ENCODE assay signal across 8 cellular contexts in genomic region chr1:23567996-23568607, GRCh38. TPM values are rescaled to one million over a fixed set of nuclear protein-coding genes. Genes with fewer than 3 reads are reported as not detected.
DNase-seq lines count a peak whose midpoint lies in the region; ATAC-seq, FAIRE-seq and TF ChIP-seq lines count a peak whose summit lies in the region.

No MANE protein-coding gene starts in this region.

- H3K9ac ChIP-seq in H1 (replicated peaks in 1 of 4; ENCODE audit: extremely low read depth in 1 of 4, low read depth in 3 of 4, low read length in 3 of 4) (peak overlapping the region in 2 of 4 experiments; percentile 0 to 28; a peak in 3 of 7 replicates), muscle layer of colon (ENCODE audit: low read length) (no peak overlapping the region)

- no peak for TF ChIP-seq POLR2A in A549 (IDR thresholded peaks at IDR 0.05; ENCODE audit: low read length)
- TF ChIP-seq POLR2A in H1 (IDR thresholded peaks at IDR 0.05; ENCODE audit: control extremely low read depth in 1 of 2, low read depth in 2 of 2, low read length in 2 of 2): no peak; a peak in 1 of 3 replicates

- TF ChIP-seq CTCF in A549 (IDR thresholded peaks at IDR 0.05) (no peak), H1 (IDR thresholded peaks at IDR 0.05; ENCODE audit: control extremely low read depth in 1 of 3, insufficient read depth in 1 of 3, low read depth in 1 of 3, low read length in 3 of 3) (no peak)

- H3K4me3 ChIP-seq in A549 (peak overlapping the region; percentile 33), H1 (ENCODE audit: extremely low read depth in 1 of 4, insufficient read depth in 2 of 4, low read depth in 3 of 4, low read length in 4 of 4) (peak overlapping the region; percentile 42 to 67 (median 46)), muscle layer of colon (ENCODE audit: low read depth in 1 of 2, low read length in 2 of 2) (peak overlapping the region; percentile 62 to 73)

- H3K79me1 ChIP-seq in H1 (ENCODE audit: low read depth, low read length): 0 out of 2 replicates have a peak, but pooled peaks cover 2% of the 10 kb centered on the region

- H4K91ac ChIP-seq in H1 (replicated peaks; ENCODE audit: insufficient read length, low read length): peak overlapping the region; percentile 98

- H3K4me2 ChIP-seq in A549: peak overlapping the region; percentile 89
- H3K4me2 ChIP-seq in H1 (ENCODE audit: insufficient read depth in 1 of 2, low read depth in 2 of 2, low read length in 2 of 2): peak overlapping the region; percentile 71 to 74

- H3K56ac ChIP-seq in H1 (replicated peaks; ENCODE audit: insufficient read length, low read depth, low read length): peak overlapping the region; percentile 26

- H3K36me3 Mint-ChIP-seq in IgD-negative memory B cell: no peaks in the 10 kb centered on the region

- TF ChIP-seq RAD21 in A549 (conservative IDR thresholded peaks at IDR 0.05 in 1 of 2, IDR thresholded peaks at IDR 0.05 in 1 of 2) (no peak), H1 (IDR thresholded peaks at IDR 0.05 in 1 of 2, conservative IDR thresholded peaks at IDR 0.05 in 1 of 2; ENCODE audit: low read depth in 2 of 2, low read length in 2 of 2) (no peak)

- H3K79me2 ChIP-seq in H1 (ENCODE audit: control insufficient read depth in 1 of 2, insufficient read depth in 2 of 2, low read length in 2 of 2): no peaks in the 10 kb centered on the region; a peak in 1 of 4 replicates

- peaks cover 4% of the 10 kb centered on the region for H3K27me3 Mint-ChIP-seq in IgD-negative memory B cell

- H3K14ac ChIP-seq in H1 (ENCODE audit: insufficient read length): no peak overlapping the region

- DNase-seq in A549 (ENCODE audit: low read depth in 1 of 2, low spot score in 1 of 2) (no peak), H1 (ENCODE audit: low read depth in 1 of 2, low spot score in 2 of 2) (peak in 1 of 2 experiments; percentile 68), EL (no peak), DMS153 treated with DMSO at 0.1 percent for 48 hours (lab: John Stamatoyannopoulos, UW; ENCODE audit: unreplicated experiment) (no peak)

- H4K5ac ChIP-seq in H1 (ENCODE audit: insufficient read length, low read depth, low read length): peak overlapping the region; percentile 28

- H3K4me3 Mint-ChIP-seq in IgD-negative memory B cell: peak overlapping the region; percentile 84 to 97 (median 92)

- no peak overlapping the region for H3K23ac ChIP-seq in H1 (ENCODE audit: insufficient read length)

- POLR2A ChIA-PET in A549 (lab: Yijun Ruan, JAX) (interaction anchor here (1.9 to 3.2 kb wide), 2 partner anchors 9 kb away, joined by 7 to 16 read pairs; partner anchors contain the start of gene ID3), H1 (lab: Charles Lee; ENCODE audit: partially characterized antibody) (interaction anchor here (0.8 to 20.4 kb wide), 6 partner anchors 9 to 60 kb away, joined by 4 to 547 read pairs (median 6); partner anchors contain the start of gene ID3)

- peaks cover 21 to 30% (median 23%) of the 10 kb centered on the region in 3 donors for H3K4me1 Mint-ChIP-seq in IgD-negative memory B cell

- WGBS in A549 (ENCODE audit: missing lambda C conversion rate): 36% methylated on average over 30 of the region's 66 CpGs
- 1% methylated on average over 37 of the region's 66 CpGs; no CpG with 5 or more reads in 1 of the 2 experiments for WGBS in H1 (ENCODE audit: extremely low coverage in 1 of 2, insufficient coverage in 1 of 2, insufficient read length in 1 of 2, insufficient replicate concordance in 2 of 2, low coverage in 1 of 2, low lambda C conversion rate in 2 of 2, missing lambda C conversion rate in 1 of 2), 2 experiments

- H3K4me1 ChIP-seq in A549 (peaks cover 59% of the 10 kb centered on the region), H1 (replicated peaks in 1 of 4; ENCODE audit: control insufficient read depth in 3 of 4, insufficient read depth in 4 of 4, low read length in 3 of 4) (peaks cover 7 to 23% (median 16%) of the 10 kb centered on the region in 4 experiments), muscle layer of colon (ENCODE audit: insufficient read depth, low read length) (peaks cover 16% of the 10 kb centered on the region)

- ATAC-seq in A549: peak in 1 of 2 experiments; percentile 37; a peak in 1 of 6 replicates
- ATAC-seq in HG02759 (IDR thresholded peaks at IDR 0.05; ENCODE audit: unreplicated experiment): no peak
- no peak for ATAC-seq in GM18520 (IDR thresholded peaks at IDR 0.05; ENCODE audit: unreplicated experiment)

- no peaks in the 10 kb centered on the region for H3K9me3 ChIP-seq in A549
- H3K9me3 ChIP-seq in H1 (ENCODE audit: insufficient read depth in 2 of 2, low read depth in 1 of 2, low read length in 1 of 2): no peaks in the 10 kb centered on the region
- H3K9me3 ChIP-seq in muscle layer of colon (ENCODE audit: low read length): no peaks in the 10 kb centered on the region

- H3K27ac ChIP-seq in A549: peak overlapping the region; percentile 88 to 96
- 0 out of 2 replicates have a peak overlapping the region, but pooled peaks have one; percentile 13 for H3K27ac ChIP-seq in H1 (ENCODE audit: low read depth, low read length)
- H3K27ac ChIP-seq in muscle layer of colon (ENCODE audit: low read depth, low read length): peak overlapping the region; percentile 8

- H4K20me1 ChIP-seq in H1 (replicated peaks in 1 of 2; ENCODE audit: control insufficient read depth in 1 of 2, insufficient read depth in 2 of 2, low read length in 2 of 2): no peaks in the 10 kb centered on the region

- peaks cover 0 to 5% (median 0%) of the 10 kb centered on the region in 4 experiments; a peak in 4 of 7 replicates for H3K27me3 ChIP-seq in H1 (replicated peaks in 1 of 4; ENCODE audit: control insufficient read depth in 3 of 4, extremely low read depth in 1 of 4, insufficient read depth in 3 of 4, low read length in 3 of 4)
- no peaks in the 10 kb centered on the region for H3K27me3 ChIP-seq in muscle layer of colon (ENCODE audit: control insufficient read depth in 1 of 2, insufficient read depth in 2 of 2, low read length in 2 of 2)

- no peak overlapping the region for H3K4ac ChIP-seq in H1 (replicated peaks; ENCODE audit: insufficient read length, low read depth, low read length)

- H3K23me2 ChIP-seq in H1 (ENCODE audit: low read depth, low read length): peaks cover 6% of the 10 kb centered on the region; the same call in 1 of the 2 replicates

- H3K36me3 ChIP-seq in H1 (ENCODE audit: control insufficient read depth in 2 of 4, insufficient read depth in 4 of 4, low read length in 3 of 4): no peaks in the 10 kb centered on the region
- no peaks in the 10 kb centered on the region for H3K36me3 ChIP-seq in muscle layer of colon (ENCODE audit: insufficient read depth, low read length)

- peak overlapping the region; percentile 91; the same call in 1 of the 2 replicates for H2AK5ac ChIP-seq in H1 (ENCODE audit: low read depth, low read length)

- peak overlapping the region; percentile 93 for H3K18ac ChIP-seq in H1 (ENCODE audit: extremely low read depth, low read length)

- peak overlapping the region; percentile 95; the same call in 1 of the 2 replicates for H2BK12ac ChIP-seq in H1 (ENCODE audit: low read depth, low read length)

- no peaks in the 10 kb centered on the region for H3K9me3 Mint-ChIP-seq in IgD-negative memory B cell

- no peak overlapping the region for H2BK120ac ChIP-seq in H1 (replicated peaks; ENCODE audit: low read depth, low read length)

- TF ChIP-seq EP300 in A549 (IDR thresholded peaks at IDR 0.05) (no peak), H1 (IDR thresholded peaks at IDR 0.05; ENCODE audit: borderline replicate concordance in 1 of 2, low read depth in 2 of 2, low read length in 2 of 2) (no peak)

- peak overlapping the region; percentile 46 to 95 (median 82) for H3K27ac Mint-ChIP-seq in IgD-negative memory B cell

- no peak overlapping the region for H2AFZ ChIP-seq in H1 (ENCODE audit: low read length)

- FAIRE-seq in A549 (lab: Jason Lieb, UNC): no peak
- FAIRE-seq in H1 (lab: Jason Lieb, UNC): no peak

- peak overlapping the region; percentile 91 for H4K8ac ChIP-seq in H1 (ENCODE audit: extremely low read depth, insufficient read depth, low read length)

- peak overlapping the region; percentile 79; the same call in 1 of the 2 replicates for H2BK5ac ChIP-seq in H1 (ENCODE audit: low read depth, low read length)

- no peak overlapping the region for H2BK15ac ChIP-seq in H1 (ENCODE audit: low read length)

- CTCF ChIA-PET in A549 (lab: Yijun Ruan, JAX) (interaction anchor here (1.2 to 1.6 kb wide), 2 partner anchors 8 to 69 kb away, joined by 4 to 5 read pairs; no protein-coding TSS in a partner anchor), H1 (lab: Charles Lee; ENCODE audit: partially characterized antibody) (interaction anchor here (0.6 to 12.3 kb wide), 3 partner anchors 23 to 750 kb away, joined by 4 to 143 read pairs (median 5); no protein-coding TSS in a partner anchor)

- H2BK20ac ChIP-seq in H1 (ENCODE audit: low read length): peak overlapping the region; percentile 99; the same call in 1 of the 2 replicates

RNA-seq across cellular contexts. Expression of gene ID3, which starts 8.8 kb away (rescaled TPM):
- polyA plus RNA-seq in A549 (2011; rRNA removed): 171 and 193 TPM in 2 replicates
- polyA plus RNA-seq in A549 (2012; cell fraction: cytosol; rRNA removed): 847 and 922 TPM in 2 replicates
- 1,068 and 1,236 TPM in 2 replicates for polyA plus RNA-seq in A549 (2012; cell fraction: nucleus; rRNA removed)
- 209 to 336 TPM (median 288 TPM) in 3 replicates for polyA plus RNA-seq in A549 (2017; fragmentation: RNase III; extraction: RNeasy Plus Mini Kit Qiagen cat#74134 plus additional on column Dnase treatment)
- polyA minus RNA-seq in A549 (2011; rRNA and poly(A)+ RNA removed): 142 and 176 TPM in 2 replicates
- 74.0 TPM for polyA plus RNA-seq in IgD-negative memory B cell
- 240 and 252 TPM in 2 replicates for total RNA-seq in H1 (2021; fragmentation: NEBNext Ultra II Directional; extraction: Animal tissue kit (Norgen Biotek cat#: 25700))
- polyA plus RNA-seq in H1 (2011; rRNA removed): 304 and 490 TPM in 2 replicates
- 310 TPM for polyA plus RNA-seq in H1 (2011; cell fraction: cytosol; rRNA removed)
- polyA plus RNA-seq in H1 (2011; cell fraction: nucleus; rRNA removed): 192 TPM
- 135 to 194 TPM (median 157 TPM) in 4 replicates for polyA plus RNA-seq in H1 (2012, experiment 1 of 2)
- 300 TPM for polyA plus RNA-seq in H1 (2012, experiment 2 of 2)
- 260 TPM for polyA plus RNA-seq in H1 (2013, experiment 1 of 2)
- 250 TPM for polyA plus RNA-seq in H1 (2013, experiment 2 of 2)
- polyA minus RNA-seq in H1 (2011; rRNA and poly(A)+ RNA removed): 30.4 and 61.8 TPM in 2 replicates
- polyA minus RNA-seq in H1 (2011; cell fraction: cytosol; rRNA and poly(A)+ RNA removed): 97.4 TPM
- polyA minus RNA-seq in H1 (2011; cell fraction: nucleus; rRNA and poly(A)+ RNA removed): 104 TPM

RNA-seq across cellular contexts. Expression of gene E2F2, which starts 37.1 kb away (rescaled TPM):
- polyA plus RNA-seq in A549 (2011; rRNA removed) (0.90 and 1.6 TPM in 2 replicates), A549 (2017; fragmentation: RNase III; extraction: RNeasy Plus Mini Kit Qiagen cat#74134 plus additional on column Dnase treatment) (3.4 to 3.9 TPM (median 3.4 TPM) in 3 replicates), IgD-negative memory B cell (2.2 TPM), H1 (2011; rRNA removed) (1.8 and 2.3 TPM in 2 replicates)
- 1.8 and 2.4 TPM in 2 replicates for polyA plus RNA-seq in A549 (2012; cell fraction: cytosol; rRNA removed)
- 6.3 and 9.0 TPM in 2 replicates for polyA plus RNA-seq in A549 (2012; cell fraction: nucleus; rRNA removed)
- 3.0 and 3.3 TPM in 2 replicates for polyA minus RNA-seq in A549 (2011; rRNA and poly(A)+ RNA removed)
- 6.1 and 7.0 TPM in 2 replicates for total RNA-seq in H1 (2021; fragmentation: NEBNext Ultra II Directional; extraction: Animal tissue kit (Norgen Biotek cat#: 25700))
- 1.8 TPM for polyA plus RNA-seq in H1 (2011; cell fraction: cytosol; rRNA removed)
- 2.4 TPM for polyA plus RNA-seq in H1 (2011; cell fraction: nucleus; rRNA removed)
- 3.9 to 5.3 TPM (median 4.1 TPM) in 4 replicates for polyA plus RNA-seq in H1 (2012, experiment 1 of 2)
- polyA plus RNA-seq in H1 (2012, experiment 2 of 2): 3.4 TPM
- polyA plus RNA-seq in H1 (2013, experiment 1 of 2): 3.1 TPM
- polyA plus RNA-seq in H1 (2013, experiment 2 of 2): 2.9 TPM
- 3.2 and 4.8 TPM in 2 replicates for polyA minus RNA-seq in H1 (2011; rRNA and poly(A)+ RNA removed)
- polyA minus RNA-seq in H1 (2011; cell fraction: cytosol; rRNA and poly(A)+ RNA removed): 2.7 TPM
- polyA minus RNA-seq in H1 (2011; cell fraction: nucleus; rRNA and poly(A)+ RNA removed): 3.8 TPM

Comparison
In these comparisons a context has a peak if more than half of its experiments do, and no peak if none do; other contexts are left out.
1. H3K27ac ChIP-seq: peak in every context shown above with its lines; median percentile 92 in A549; 13 in H1; 8 in muscle layer of colon.